In genomic region chr4:103098331-103098730, GRCh38 we compare ENCODE assay signal across 1 cellular context.
TF ChIP-seq lines count a peak whose summit lies in the region.

No MANE protein-coding gene starts in this region.

TF ChIP-seq in HepG2, 621 proteins besides CTCF, POLR2A, EP300 and RAD21:
- TF ChIP-seq, protein P1, sequence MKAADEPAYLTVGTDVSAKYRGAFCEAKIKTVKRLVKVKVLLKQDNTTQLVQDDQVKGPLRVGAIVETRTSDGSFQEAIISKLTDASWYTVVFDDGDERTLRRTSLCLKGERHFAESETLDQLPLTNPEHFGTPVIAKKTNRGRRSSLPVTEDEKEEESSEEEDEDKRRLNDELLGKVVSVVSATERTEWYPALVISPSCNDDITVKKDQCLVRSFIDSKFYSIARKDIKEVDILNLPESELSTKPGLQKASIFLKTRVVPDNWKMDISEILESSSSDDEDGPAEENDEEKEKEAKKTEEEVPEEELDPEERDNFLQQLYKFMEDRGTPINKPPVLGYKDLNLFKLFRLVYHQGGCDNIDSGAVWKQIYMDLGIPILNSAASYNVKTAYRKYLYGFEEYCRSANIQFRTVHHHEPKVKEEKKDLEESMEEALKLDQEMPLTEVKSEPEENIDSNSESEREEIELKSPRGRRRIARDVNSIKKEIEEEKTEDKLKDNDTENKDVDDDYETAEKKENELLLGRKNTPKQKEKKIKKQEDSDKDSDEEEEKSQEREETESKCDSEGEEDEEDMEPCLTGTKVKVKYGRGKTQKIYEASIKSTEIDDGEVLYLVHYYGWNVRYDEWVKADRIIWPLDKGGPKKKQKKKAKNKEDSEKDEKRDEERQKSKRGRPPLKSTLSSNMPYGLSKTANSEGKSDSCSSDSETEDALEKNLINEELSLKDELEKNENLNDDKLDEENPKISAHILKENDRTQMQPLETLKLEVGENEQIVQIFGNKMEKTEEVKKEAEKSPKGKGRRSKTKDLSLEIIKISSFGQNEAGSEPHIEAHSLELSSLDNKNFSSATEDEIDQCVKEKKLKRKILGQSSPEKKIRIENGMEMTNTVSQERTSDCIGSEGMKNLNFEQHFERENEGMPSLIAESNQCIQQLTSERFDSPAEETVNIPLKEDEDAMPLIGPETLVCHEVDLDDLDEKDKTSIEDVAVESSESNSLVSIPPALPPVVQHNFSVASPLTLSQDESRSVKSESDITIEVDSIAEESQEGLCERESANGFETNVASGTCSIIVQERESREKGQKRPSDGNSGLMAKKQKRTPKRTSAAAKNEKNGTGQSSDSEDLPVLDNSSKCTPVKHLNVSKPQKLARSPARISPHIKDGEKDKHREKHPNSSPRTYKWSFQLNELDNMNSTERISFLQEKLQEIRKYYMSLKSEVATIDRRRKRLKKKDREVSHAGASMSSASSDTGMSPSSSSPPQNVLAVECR (CRISPR knock-in tag; IDR thresholded peaks at IDR 0.05; ENCODE audit: borderline replicate concordance), result peak; percentile 30; the same call in 1 of the 2 replicates
- no peak for TF ChIP-seq THAP11 (CRISPR knock-in tag; IDR thresholded peaks at IDR 0.05)
- TF ChIP-seq ZNF687 (CRISPR knock-in tag; IDR thresholded peaks at IDR 0.05), result peak; percentile 35; the same call in 1 of the 2 replicates
- TF ChIP-seq ZNF652 (CRISPR knock-in tag; IDR thresholded peaks at IDR 0.05; ENCODE audit: borderline replicate concordance, low read depth), result no peak
